12 cellular contexts compared by ENCODE assay signal in genomic region chr12:92036061-92036620, GRCh38.
DNase-seq lines count a peak whose midpoint lies in the region; ATAC-seq, FAIRE-seq and TF ChIP-seq lines count a peak whose summit lies in the region.
"Had no signal": no experiment of that assay in that cellular context is flagged by ENCODE, and none has a peak within 500 bp of the region (broad histone marks: within the 10 kb centered on the region; RNA-seq: fewer than 3 reads in every experiment).

No MANE protein-coding gene starts in this region.

- POLR2A ChIA-PET in CD4-positive, alpha-beta T cell (lab: Charles Lee): interaction anchor here (0.7 to 8.9 kb wide), 4 partner anchors 46 to 159 kb away, joined by 3 to 276 read pairs (median 94); partner anchors contain the start of gene BTG1
- POLR2A ChIA-PET in naive thymus-derived CD8-positive, alpha-beta T cell (lab: Charles Lee): interaction anchor here (0.7 to 14.0 kb wide), 3 partner anchors 59 to 108 kb away, joined by 3 to 283 read pairs (median 83); partner anchors contain the start of gene BTG1

- H3K4me3 Mint-ChIP-seq in CD4-positive, alpha-beta T cell: peak overlapping the region; percentile 89
- H3K4me3 Mint-ChIP-seq in GM23338: no peak overlapping the region
- peak overlapping the region; percentile 93 for H3K4me3 Mint-ChIP-seq in activated naive CD8-positive, alpha-beta T cell treated with anti-CD3 and anti-CD28 coated beads for 36 hours
- H3K4me3 Mint-ChIP-seq in naive thymus-derived CD8-positive, alpha-beta T cell: peak overlapping the region; percentile 83 to 96 (median 92)

- no peaks in the 10 kb centered on the region for H3K27me3 Mint-ChIP-seq in CD4-positive, alpha-beta T cell
- no peaks in the 10 kb centered on the region for H3K27me3 Mint-ChIP-seq in GM23338 (ENCODE audit: insufficient read depth, low read depth, poor library complexity)
- H3K27me3 Mint-ChIP-seq in activated naive CD8-positive, alpha-beta T cell treated with anti-CD3 and anti-CD28 coated beads for 36 hours: no peaks in the 10 kb centered on the region
- H3K27me3 Mint-ChIP-seq in naive thymus-derived CD8-positive, alpha-beta T cell: no peaks in the 10 kb centered on the region

- no peaks in the 10 kb centered on the region for H3F3A ChIP-seq in GM23338 (replicated peaks; ENCODE audit: low read depth)

- FAIRE-seq in pancreas (lab: Jason Lieb, UNC): no peak

- no peaks in the 10 kb centered on the region for H3K9me3 ChIP-seq in CD4-positive, alpha-beta T cell (ENCODE audit: control insufficient read depth, low read length)
- H3K9me3 ChIP-seq in pancreas (no peaks in the 10 kb centered on the region), upper lobe of left lung (no peaks in the 10 kb centered on the region)
- H3K9me3 ChIP-seq: ascending aorta, sigmoid colon had no signal

- no peak overlapping the region for H3K4me2 ChIP-seq in GM23338

- 88 to 89% methylated on average over 7 of the region's 7 CpGs for WGBS in pancreas, 2 donors
- 88 to 89% methylated on average over 7 of the region's 7 CpGs for WGBS in upper lobe of left lung, 2 donors

- H3K4me3 ChIP-seq in GM23338 (no peak overlapping the region), pancreas (no peak overlapping the region), upper lobe of left lung (no peak overlapping the region)

- H3K9me3 Mint-ChIP-seq in CD4-positive, alpha-beta T cell: no peaks in the 10 kb centered on the region
- H3K9me3 Mint-ChIP-seq in GM23338: no peaks in the 10 kb centered on the region
- H3K9me3 Mint-ChIP-seq in activated naive CD8-positive, alpha-beta T cell treated with anti-CD3 and anti-CD28 coated beads for 36 hours: peaks cover 12% of the 10 kb centered on the region
- peaks cover 0 to 10% (median 0%) of the 10 kb centered on the region in 9 donors for H3K9me3 Mint-ChIP-seq in naive thymus-derived CD8-positive, alpha-beta T cell

- H2AFZ ChIP-seq in GM23338: peak overlapping the region; percentile 70; the same call in 1 of the 2 replicates

- no peaks in the 10 kb centered on the region for H3K79me2 ChIP-seq in GM23338 (replicated peaks; ENCODE audit: insufficient read depth)

- DNase-seq in CD4-positive, alpha-beta T cell: no peak
- DNase-seq in GM23338 (ENCODE audit: low spot score) (no peak), pancreas (no peak), occipital lobe (lab: John Stamatoyannopoulos, UW) (no peak), upper lobe of left lung (no peak)
- no peak for DNase-seq in activated naive CD8-positive, alpha-beta T cell treated with anti-CD3 and anti-CD28 coated beads for 36 hours
- no peak for DNase-seq in naive thymus-derived CD8-positive, alpha-beta T cell
- DNase-seq: GF-D8, islet precursor cell, sigmoid colon had no signal

- H3K36me3 ChIP-seq in GM23338 (ENCODE audit: insufficient read depth) (no peaks in the 10 kb centered on the region), pancreas (no peaks in the 10 kb centered on the region), upper lobe of left lung (no peaks in the 10 kb centered on the region)
- H3K36me3 ChIP-seq: ascending aorta, sigmoid colon had no signal

- no peak for TF ChIP-seq EP300 in upper lobe of left lung (IDR thresholded peaks at IDR 0.05)

- H3K4me1 ChIP-seq in GM23338 (ENCODE audit: insufficient read depth) (peaks cover 32% of the 10 kb centered on the region), pancreas (peaks cover 24 to 28% (median 26%) of the 10 kb centered on the region in 3 donors), upper lobe of left lung (peaks cover 20 to 36% (median 34%) of the 10 kb centered on the region in 4 donors)

- peak overlapping the region; percentile 96 for H3K27ac Mint-ChIP-seq in CD4-positive, alpha-beta T cell
- H3K27ac Mint-ChIP-seq in GM23338: no peak overlapping the region
- peak overlapping the region; percentile 95 for H3K27ac Mint-ChIP-seq in activated naive CD8-positive, alpha-beta T cell treated with anti-CD3 and anti-CD28 coated beads for 36 hours
- H3K27ac Mint-ChIP-seq in naive thymus-derived CD8-positive, alpha-beta T cell: peak overlapping the region; percentile 91 to 100 (median 99)

- no peaks in the 10 kb centered on the region for H3K27me3 ChIP-seq in CD4-positive, alpha-beta T cell (ENCODE audit: control insufficient read depth, insufficient read depth, low read length)
- H3K27me3 ChIP-seq in GM23338 (ENCODE audit: insufficient read depth) (no peaks in the 10 kb centered on the region), pancreas (no peaks in the 10 kb centered on the region), upper lobe of left lung (no peaks in the 10 kb centered on the region)
- H3K27me3 ChIP-seq: ascending aorta, sigmoid colon had no signal

- no peaks in the 10 kb centered on the region for H3K36me3 Mint-ChIP-seq in CD4-positive, alpha-beta T cell (ENCODE audit: low read depth)
- no peaks in the 10 kb centered on the region for H3K36me3 Mint-ChIP-seq in GM23338 (ENCODE audit: low read depth)
- H3K36me3 Mint-ChIP-seq in activated naive CD8-positive, alpha-beta T cell treated with anti-CD3 and anti-CD28 coated beads for 36 hours: peaks cover 24% of the 10 kb centered on the region
- no peaks in the 10 kb centered on the region for H3K36me3 Mint-ChIP-seq in naive thymus-derived CD8-positive, alpha-beta T cell

- intact Hi-C loops in CD4-positive, alpha-beta T cell (cut with DNase I, micrococcal nuclease): loop anchor here in 1 of 2 experiments (5.0 to 10.0 kb wide), 2 partner anchors 101 to 161 kb away; no protein-coding TSS in a partner anchor
- intact Hi-C loops in pancreas (cut with DNase I): no loop called here

- TF ChIP-seq CTCF in CD4-positive, alpha-beta T cell (IDR thresholded peaks at IDR 0.05): no peak
- no peak for TF ChIP-seq CTCF in GM23338 (conservative IDR thresholded peaks at IDR 0.05; ENCODE audit: low read depth in 2 of 2)
- TF ChIP-seq CTCF in pancreas (IDR thresholded peaks at IDR 0.05): no peak
- TF ChIP-seq CTCF in upper lobe of left lung (IDR thresholded peaks at IDR 0.05): no peak

- TF ChIP-seq POLR2A in upper lobe of left lung (IDR thresholded peaks at IDR 0.05): no peak

- no peaks in the 10 kb centered on the region for H4K20me1 ChIP-seq in GM23338 (replicated peaks; ENCODE audit: insufficient read depth)

- H3K4me1 Mint-ChIP-seq in CD4-positive, alpha-beta T cell (ENCODE audit: low read depth): peaks cover 95% of the 10 kb centered on the region
- peaks cover 54% of the 10 kb centered on the region for H3K4me1 Mint-ChIP-seq in GM23338
- H3K4me1 Mint-ChIP-seq in activated naive CD8-positive, alpha-beta T cell treated with anti-CD3 and anti-CD28 coated beads for 36 hours: peaks cover 77% of the 10 kb centered on the region
- peaks cover 31 to 95% (median 91%) of the 10 kb centered on the region in 4 donors for H3K4me1 Mint-ChIP-seq in naive thymus-derived CD8-positive, alpha-beta T cell

- peak overlapping the region; percentile 66 for H3K27ac ChIP-seq in CD4-positive, alpha-beta T cell (ENCODE audit: low read depth, low read length)
- H3K27ac ChIP-seq in GM23338 (ENCODE audit: low read depth) (no peak overlapping the region), pancreas (no peak overlapping the region), upper lobe of left lung (peak overlapping the region in 2 of 4 donors; percentile 78 to 80)
- H3K27ac ChIP-seq: ascending aorta had no signal

- peaks cover 6% of the 10 kb centered on the region; the same call in 1 of the 2 replicates for H3K9me2 ChIP-seq in GM23338 (ENCODE audit: insufficient read depth)

- ATAC-seq in CD4-positive, alpha-beta T cell (ENCODE audit: poor library complexity): no peak
- ATAC-seq in GM23338: no peak
- no peak for ATAC-seq in naive thymus-derived CD8-positive, alpha-beta T cell
- no peak for ATAC-seq in pancreas
- ATAC-seq in HG02610 (IDR thresholded peaks at IDR 0.05; ENCODE audit: unreplicated experiment): no peak
- ATAC-seq in upper lobe of left lung (ENCODE audit: low FRiP score in 2 of 2): no peak

- CTCF ChIA-PET in CD4-positive, alpha-beta T cell (lab: Charles Lee): interaction anchor here (1.2 kb wide), 1 partner anchor 148 kb away, joined by 3 read pairs; no protein-coding TSS in a partner anchor
